In genomic region chr5:158955636-158956035, GRCh38 we compare ENCODE assay signal across 26 cellular contexts.
"Had no signal": no experiment of that assay in that cellular context is flagged by ENCODE, and none has a peak within 500 bp of the region (broad histone marks: within the 10 kb centered on the region; RNA-seq: fewer than 3 reads in every experiment).

No MANE protein-coding gene starts in this region.

- H3K4me1 ChIP-seq: breast epithelium, foreskin keratinocyte, testis had no signal

- H3K9me3 ChIP-seq: testis, transverse colon had no signal

- H3K4me1 Mint-ChIP-seq: immature natural killer cell had no signal

- H3K4me3 Mint-ChIP-seq: activated CD4-positive, alpha-beta memory T cell treated with anti-CD3 and anti-CD28 coated beads, Interleukin-2, amount 10 ng/mL, durations not matched to agents 7 days and 5 days; activated CD4-positive, alpha-beta T cell treated with anti-CD3 and anti-CD28 coated beads, Interleukin-2, amount 10 ng/mL, durations not matched to agents 7 days and 5 days; immature natural killer cell; mesothelial cell of epicardium; naive thymus-derived CD4-positive, alpha-beta T cell had no signal

- H3K36me3 Mint-ChIP-seq: activated naive CD4-positive, alpha-beta T cell treated with anti-CD3 and anti-CD28 coated beads, Interleukin-2, amount 50 U/mL, for 72 hours; immature natural killer cell; mesothelial cell of epicardium; naive thymus-derived CD4-positive, alpha-beta T cell had no signal

- FAIRE-seq: kidney had no signal

- ATAC-seq: activated naive CD4-positive, alpha-beta T cell treated with anti-CD3 and anti-CD28 coated beads, Interleukin-2, amount 50 U/mL, for 72 hours; foreskin keratinocyte; heart left ventricle; left colon; naive thymus-derived CD4-positive, alpha-beta T cell had no signal

- H3K36me3 ChIP-seq: breast epithelium, esophagus muscularis mucosa, right atrium auricular region, transverse colon had no signal

- DNase-seq: activated CD4-positive, alpha-beta memory T cell treated with anti-CD3 and anti-CD28 coated beads, Interleukin-2, amount 10 ng/mL, durations not matched to agents 7 days and 5 days; activated CD4-positive, alpha-beta T cell treated with anti-CD3 and anti-CD28 coated beads for 1 hour; activated CD4-positive, alpha-beta T cell treated with anti-CD3 and anti-CD28 coated beads, Interleukin-2, amount 10 ng/mL, durations not matched to agents 7 days and 5 days; activated CD8-positive, alpha-beta memory T cell treated with anti-CD3 and anti-CD28 coated beads, Interleukin-2, amount 50 U/mL, for 48 hours; activated T-cell treated with anti-CD3 and anti-CD28 coated beads, Interleukin-2, amount 50 U/mL, for 48 hours; central memory CD4-positive, alpha-beta T cell; foreskin keratinocyte; heart left ventricle; hypothalamus; immature natural killer cell; kidney; left colon; mammary epithelial cell; naive thymus-derived CD4-positive, alpha-beta T cell; nucleus accumbens; stimulated activated CD4-positive, alpha-beta T cell treated with anti-CD3 and anti-CD28 coated beads, Interleukin-1b, Interleukin-23, amount 100 ng/mL, for 48 hours; stimulated activated naive CD4-positive, alpha-beta T cell treated with Interleukin-2 at 50 U/mL for 16 hours; testis; transverse colon had no signal

- H3K27ac ChIP-seq: breast epithelium, esophagus muscularis mucosa, foreskin keratinocyte, heart left ventricle, right atrium auricular region, testis, transverse colon had no signal

- H3K4me2 ChIP-seq: smooth muscle cell had no signal

- H3K27me3 Mint-ChIP-seq: activated CD4-positive, alpha-beta T cell treated with anti-CD3 and anti-CD28 coated beads, Interleukin-2, amount 10 ng/mL, durations not matched to agents 7 days and 5 days; naive thymus-derived CD4-positive, alpha-beta T cell had no signal

- H3K9me3 Mint-ChIP-seq: activated CD4-positive, alpha-beta memory T cell treated with anti-CD3 and anti-CD28 coated beads, Interleukin-2, amount 10 ng/mL, durations not matched to agents 7 days and 5 days; activated CD4-positive, alpha-beta T cell treated with anti-CD3 and anti-CD28 coated beads, Interleukin-2, amount 10 ng/mL, durations not matched to agents 7 days and 5 days; activated naive CD4-positive, alpha-beta T cell treated with anti-CD3 and anti-CD28 coated beads, Interleukin-2, amount 50 U/mL, for 72 hours; activated T-helper 2 cell treated with anti-CD3 and anti-CD28 coated beads, Interferon-gamma antibody, Interleukin-2, Interleukin-4, amounts not matched to agents 10 μg/mL and 5 μg/mL and 100 μg/mL, durations not matched to agents 14 hours and 24 hours and 36 hours; mesothelial cell of epicardium; naive thymus-derived CD4-positive, alpha-beta T cell had no signal

- H3K27ac Mint-ChIP-seq: activated CD4-positive, alpha-beta memory T cell treated with anti-CD3 and anti-CD28 coated beads, Interleukin-2, amount 10 ng/mL, durations not matched to agents 7 days and 5 days; activated CD4-positive, alpha-beta T cell treated with anti-CD3 and anti-CD28 coated beads, Interleukin-2, amount 10 ng/mL, durations not matched to agents 7 days and 5 days; activated naive CD4-positive, alpha-beta T cell treated with anti-CD3 and anti-CD28 coated beads, Interleukin-2, amount 50 U/mL, for 72 hours; activated T-helper 2 cell treated with anti-CD3 and anti-CD28 coated beads, Interferon-gamma antibody, Interleukin-2, Interleukin-4, amounts not matched to agents 10 μg/mL and 5 μg/mL and 100 μg/mL, durations not matched to agents 14 hours and 24 hours and 36 hours; immature natural killer cell; mesothelial cell of epicardium had no signal

- H3K4me3 ChIP-seq: breast epithelium, esophagus muscularis mucosa, heart left ventricle, right atrium auricular region, smooth muscle cell, testis, transverse colon had no signal
